Comparison of ENCODE assay signal across 1 cellular context in genomic region chr19:35468637-35469036, GRCh38.
TF ChIP-seq lines count a peak whose summit lies in the region.

No MANE protein-coding gene starts in this region.

TF ChIP-seq in H1, 55 proteins besides CTCF, POLR2A, EP300 and RAD21:
- no peak for TF ChIP-seq NRF1 (IDR thresholded peaks at IDR 0.05; ENCODE audit: low read depth, low read length)
- no peak for TF ChIP-seq MAFK (IDR thresholded peaks at IDR 0.05; ENCODE audit: low read depth, low read length)
- TF ChIP-seq ASH2L (IDR thresholded peaks at IDR 0.05; ENCODE audit: low read length) = no peak
